In genomic region chr1:163303561-163303960, GRCh38 we compare ENCODE assay signal across 28 cellular contexts. TPM values are rescaled to one million over a fixed set of nuclear protein-coding genes. Genes with fewer than 3 reads are reported as not detected.
"Had no signal": no experiment of that assay in that cellular context is flagged by ENCODE, and none has a peak within 500 bp of the region (broad histone marks: within the 10 kb centered on the region; RNA-seq: fewer than 3 reads in every experiment).

No MANE protein-coding gene starts in this region.

- H3K4me3 ChIP-seq: colonic mucosa, coronary artery, dorsolateral prefrontal cortex, esophagus muscularis mucosa, esophagus squamous epithelium, gastrocnemius medialis, gastroesophageal sphincter, heart left ventricle, heart right ventricle, hepatocyte had no signal

- H3K4me1 ChIP-seq: colonic mucosa, esophagus muscularis mucosa, esophagus squamous epithelium, gastrocnemius medialis, gastroesophageal sphincter had no signal

- H3K79me2 ChIP-seq: hepatocyte had no signal

- H3K27me3 ChIP-seq: colonic mucosa, dorsolateral prefrontal cortex, esophagus muscularis mucosa, esophagus squamous epithelium, foreskin keratinocyte, gastrocnemius medialis, gastroesophageal sphincter, heart left ventricle, heart right ventricle, hepatocyte had no signal

- H3K36me3 ChIP-seq: colonic mucosa had no signal

- H3K9me3 Mint-ChIP-seq: dendritic cell treated with granulocyte-macrophage colony-stimulating factor and Interleukin-4, amounts not matched to agents 40 ng/mL and 50 ng/mL, for 4 days; effector memory CD8-positive, alpha-beta T cell had no signal

- H2AFZ ChIP-seq: hepatocyte had no signal

- FAIRE-seq: endometrium, endothelial cell of umbilical vein, frontal cortex had no signal

- DNase-seq: colonic mucosa; cortex of kidney; dermis blood vessel endothelial cell; dorsolateral prefrontal cortex; effector CD4-positive, alpha-beta T cell; effector CD8-positive, alpha-beta T cell; effector memory CD4-positive, alpha-beta T cell; effector memory CD8-positive, alpha-beta T cell; endodermal cell; erythroblast; esophagus squamous epithelium; foreskin fibroblast; foreskin keratinocyte; foreskin melanocyte; gastrocnemius medialis; glutamatergic neuron; head of caudate nucleus; heart left ventricle; heart right ventricle had no signal

- H3K4me2 ChIP-seq: hepatocyte had no signal

- H3K27me3 Mint-ChIP-seq: dendritic cell treated with granulocyte-macrophage colony-stimulating factor and Interleukin-4, amounts not matched to agents 40 ng/mL and 50 ng/mL, for 4 days; effector memory CD8-positive, alpha-beta T cell had no signal

- H3K27ac Mint-ChIP-seq: dendritic cell treated with granulocyte-macrophage colony-stimulating factor and Interleukin-4, amounts not matched to agents 40 ng/mL and 50 ng/mL, for 4 days; effector memory CD8-positive, alpha-beta T cell; endodermal cell had no signal

- H3K9me3 ChIP-seq: colonic mucosa, esophagus muscularis mucosa, esophagus squamous epithelium, gastrocnemius medialis, gastroesophageal sphincter, heart left ventricle, heart right ventricle had no signal

- H3K27ac ChIP-seq: colonic mucosa, coronary artery, dorsolateral prefrontal cortex, epithelial cell of prostate, esophagus muscularis mucosa, esophagus squamous epithelium, foreskin keratinocyte, gastrocnemius medialis, gastroesophageal sphincter, heart left ventricle, heart right ventricle, hepatocyte had no signal

- H3K4me3 Mint-ChIP-seq: dendritic cell treated with granulocyte-macrophage colony-stimulating factor and Interleukin-4, amounts not matched to agents 40 ng/mL and 50 ng/mL, for 4 days; effector memory CD8-positive, alpha-beta T cell; endodermal cell had no signal

RNA-seq across cellular contexts. Expression of gene NUF2, which starts 18.2 kb away (rescaled TPM):
- total RNA-seq: gastrocnemius medialis had no signal
